8 cellular contexts compared by ENCODE assay signal in genomic region chr6:46011241-46012085, GRCh38. TPM values are rescaled to one million over a fixed set of nuclear protein-coding genes. Genes with fewer than 3 reads are reported as not detected.
DNase-seq lines count a peak whose midpoint lies in the region; ATAC-seq, FAIRE-seq and TF ChIP-seq lines count a peak whose summit lies in the region.

No MANE protein-coding gene starts in this region.

- no peaks in the 10 kb centered on the region for H3K36me3 Mint-ChIP-seq in activated naive CD4-positive, alpha-beta T cell treated with anti-CD3 and anti-CD28 coated beads, Interleukin-2, amount 50 U/mL, for 24 hours

- H3K4me1 ChIP-seq in pancreas: no peaks in the 10 kb centered on the region

- peak overlapping the region in 1 of 4 donors; percentile 4 for H3K27ac ChIP-seq in pancreas

- H3K9me3 ChIP-seq in pancreas: no peaks in the 10 kb centered on the region

- ATAC-seq in GM21737 (IDR thresholded peaks at IDR 0.05; ENCODE audit: unreplicated experiment) (peak; percentile 97), pancreas (peak in 3 of 4 donors; percentile 15 to 55 (median 32)), left lobe of liver (no peak)

- H3K4me1 Mint-ChIP-seq in activated naive CD4-positive, alpha-beta T cell treated with anti-CD3 and anti-CD28 coated beads, Interleukin-2, amount 50 U/mL, for 24 hours: peaks cover 58% of the 10 kb centered on the region

- H3K36me3 ChIP-seq in pancreas: no peaks in the 10 kb centered on the region

- peak overlapping the region; percentile 93 for H3K27ac Mint-ChIP-seq in activated naive CD4-positive, alpha-beta T cell treated with anti-CD3 and anti-CD28 coated beads, Interleukin-2, amount 50 U/mL, for 24 hours

- peak overlapping the region; percentile 56 for H3K4me3 Mint-ChIP-seq in activated naive CD4-positive, alpha-beta T cell treated with anti-CD3 and anti-CD28 coated beads, Interleukin-2, amount 50 U/mL, for 24 hours

- 78 to 85% methylated on average over 7 of the region's 7 CpGs for WGBS in pancreas, 2 donors

- peaks cover 1% of the 10 kb centered on the region for H3K27me3 Mint-ChIP-seq in activated naive CD4-positive, alpha-beta T cell treated with anti-CD3 and anti-CD28 coated beads, Interleukin-2, amount 50 U/mL, for 24 hours

- H3K9me3 Mint-ChIP-seq in activated naive CD4-positive, alpha-beta T cell treated with anti-CD3 and anti-CD28 coated beads, Interleukin-2, amount 50 U/mL, for 24 hours: no peaks in the 10 kb centered on the region

- DNase-seq in Daoy (ENCODE audit: low read depth) (peak; percentile 56), NCI-H526 treated with DMSO at 0.1 percent for 48 hours (lab: John Stamatoyannopoulos, UW) (peak; percentile 20), pancreas (no peak), medulla oblongata (ENCODE audit: extremely low spot score) (no peak), left lobe of liver (ENCODE audit: low spot score) (no peak), NCI-H1417 treated with DMSO at 0.1 percent for 48 hours (lab: John Stamatoyannopoulos, UW) (no peak)

- no peaks in the 10 kb centered on the region for H3K27me3 ChIP-seq in pancreas

- intact Hi-C loops in pancreas (cut with DNase I): no loop called here

- no peak for FAIRE-seq in pancreas (lab: Jason Lieb, UNC)

- no peak overlapping the region for H3K4me3 ChIP-seq in pancreas

- TF ChIP-seq CTCF in pancreas (IDR thresholded peaks at IDR 0.05): no peak

RNA-seq across cellular contexts. Expression of gene CLIC5, which starts 4.2 kb away (rescaled TPM):
- 0.11 TPM in 1 of 2 replicates, not detected in the other for total RNA-seq in Daoy (2014; rRNA removed; shearing (Covaris generic))
- total RNA-seq in pancreas (1 to 10 TPM in 4 of 6 donors, under 1 TPM in 2; 0.83 to 2.1 (median 1.6) TPM), left lobe of liver (0.28 TPM)
- polyA plus RNA-seq in pancreas: 1 to 10 TPM in 1 of 2 donors, under 1 TPM in 1; 0.53 to 1.1 TPM

Comparison
In these comparisons a context has a peak if more than half of its experiments do, and no peak if none do; other contexts are left out.
1. DNase-seq: peak in Daoy (single experiment) and NCI-H526 treated with DMSO at 0.1 percent for 48 hours (single experiment); none in pancreas (0 of 6), medulla oblongata (single experiment), left lobe of liver (single experiment) and NCI-H1417 treated with DMSO at 0.1 percent for 48 hours (single experiment).